In the genomic region with DNA sequence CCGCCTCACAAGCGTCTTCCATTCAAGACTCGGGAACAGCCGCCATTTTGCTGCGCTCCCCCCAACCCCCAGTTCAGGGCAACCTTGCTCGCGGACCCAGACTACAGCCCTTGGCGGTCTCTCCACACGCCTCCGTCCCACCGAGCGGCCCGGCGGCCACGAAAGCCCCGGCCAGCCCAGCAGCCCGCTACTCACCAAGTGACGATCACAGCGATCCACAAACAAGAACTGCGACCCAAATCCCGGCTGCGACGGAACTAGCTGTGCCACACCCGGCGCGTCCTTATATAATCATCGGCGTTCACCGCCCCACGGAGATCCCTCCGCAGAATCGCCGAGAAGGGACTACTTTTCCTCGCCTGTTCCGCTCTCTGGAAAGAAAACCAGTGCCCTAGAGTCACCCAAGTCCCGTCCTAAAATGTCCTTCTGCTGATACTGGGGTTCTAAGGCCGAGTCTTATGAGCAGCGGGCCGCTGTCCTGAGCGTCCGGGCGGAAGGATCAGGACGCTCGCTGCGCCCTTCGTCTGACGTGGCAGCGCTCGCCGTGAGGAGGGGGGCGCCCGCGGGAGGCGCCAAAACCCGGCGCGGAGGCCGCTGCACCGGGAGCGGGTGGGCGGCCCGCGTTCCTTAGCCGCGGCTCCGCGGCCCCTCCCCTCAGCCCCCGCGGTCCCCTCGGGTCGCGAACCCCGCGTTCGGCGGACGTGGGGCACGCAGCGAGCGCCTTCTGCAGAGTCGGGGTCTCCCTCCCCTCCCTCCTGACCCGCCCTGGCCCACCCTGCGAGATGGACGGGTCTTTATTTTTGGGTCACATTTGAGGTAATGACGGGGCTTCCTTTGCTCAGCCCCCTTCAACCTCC, we compare ENCODE assay signal across 1 cellular context.
TF ChIP-seq lines count a peak whose summit lies in the region.

A gene (minus strand): TSS at position 259 of the 857 bp plus-strand sequence. CDS start 879 bp downstream, outside the sequence.

TF ChIP-seq in K562, 482 proteins besides CTCF, POLR2A, EP300 and RAD21 (continued from another document and continues in another):
- TF ChIP-seq, protein P1, sequence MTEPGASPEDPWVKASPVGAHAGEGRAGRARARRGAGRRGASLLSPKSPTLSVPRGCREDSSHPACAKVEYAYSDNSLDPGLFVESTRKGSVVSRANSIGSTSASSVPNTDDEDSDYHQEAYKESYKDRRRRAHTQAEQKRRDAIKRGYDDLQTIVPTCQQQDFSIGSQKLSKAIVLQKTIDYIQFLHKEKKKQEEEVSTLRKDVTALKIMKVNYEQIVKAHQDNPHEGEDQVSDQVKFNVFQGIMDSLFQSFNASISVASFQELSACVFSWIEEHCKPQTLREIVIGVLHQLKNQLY (CRISPR knock-in tag; conservative IDR thresholded peaks at IDR 0.05) = 0 out of 4 replicates have a peak, but pooled peaks of 1 of the 2 experiments have one; percentile 31
- TF ChIP-seq NR4A1 (CRISPR knock-in tag; IDR thresholded peaks at IDR 0.05) (no peak), NR4A1 (tag; IDR thresholded peaks at IDR 0.05) (peak; percentile 39; the same call in 1 of the 2 replicates), ARID1B (IDR thresholded peaks at IDR 0.05) (peak; percentile 78), TCF7 (IDR thresholded peaks at IDR 0.05; ENCODE audit: borderline replicate concordance) (0 out of 2 replicates have a peak, but pooled peaks have one; percentile 1), KDM4B (IDR thresholded peaks at IDR 0.05; ENCODE audit: borderline replicate concordance in 2 of 2, low read depth in 1 of 2) (peak in 1 of 2 experiments; percentile 85; a peak in 1 of 4 replicates), CREM (IDR thresholded peaks at IDR 0.05; ENCODE audit: low read depth) (peak; percentile 96), KAT8 (IDR thresholded peaks at IDR 0.05; ENCODE audit: low read depth) (no peak), FOXJ2 (tag; IDR thresholded peaks at IDR 0.05) (peak; percentile 39; the same call in 1 of the 2 replicates), MAFK (IDR thresholded peaks at IDR 0.05; ENCODE audit: low read length) (no peak), POU5F1 (IDR thresholded peaks at IDR 0.05; ENCODE audit: borderline replicate concordance, low read depth, low read length, partially characterized antibody) (no peak), NR2C2 (CRISPR knock-in tag; IDR thresholded peaks at IDR 0.05) (no peak; the same call in 1 of the 2 replicates), NR2C2 (tag; IDR thresholded peaks at IDR 0.05) (peak; percentile 85), RHOXF2B (CRISPR knock-in tag; conservative IDR thresholded peaks at IDR 0.05) (0 out of 2 replicates have a peak, but pooled peaks have one; percentile 79), CCAR2 (IDR thresholded peaks at IDR 0.05; ENCODE audit: low read depth, low read length) (no peak), PHB2 (IDR thresholded peaks at IDR 0.05; ENCODE audit: low read depth) (peak; percentile 51; the same call in 1 of the 2 replicates), DMBX1 (CRISPR knock-in tag; IDR thresholded peaks at IDR 0.05; ENCODE audit: borderline replicate concordance) (peak; percentile 33; the same call in 1 of the 2 replicates), KLF1 (tag; IDR thresholded peaks at IDR 0.05) (peak; percentile 98), FOS (IDR thresholded peaks at IDR 0.05; ENCODE audit: extremely low read depth, insufficient read length) (no peak), ZNF551 (CRISPR knock-in tag; IDR thresholded peaks at IDR 0.05) (no peak), ZNF239 (CRISPR knock-in tag; IDR thresholded peaks at IDR 0.05) (no peak; the same call in 1 of the 2 replicates), HDAC3 (IDR thresholded peaks at IDR 0.05; ENCODE audit: borderline replicate concordance, partially characterized antibody) (no peak), ZNF696 (CRISPR knock-in tag; conservative IDR thresholded peaks at IDR 0.05) (no peak), HMG20B (CRISPR knock-in tag; IDR thresholded peaks at IDR 0.05) (no peak), NFE2 (IDR thresholded peaks at IDR 0.05; ENCODE audit: low read depth) (no peak; the same call in 1 of the 2 replicates), FOXP1 (CRISPR knock-in tag; IDR thresholded peaks at IDR 0.05) (peak; percentile 77; the same call in 1 of the 2 replicates), HLTF (IDR thresholded peaks at IDR 0.05) (peak; percentile 99), MEIS2 (IDR thresholded peaks at IDR 0.05; ENCODE audit: partially characterized antibody) (peak; percentile 56), ELF4 (CRISPR knock-in tag; IDR thresholded peaks at IDR 0.05) (0 out of 2 replicates have a peak, but pooled peaks have one; percentile 28), ZNF589 (CRISPR knock-in tag; IDR thresholded peaks at IDR 0.05; ENCODE audit: low read depth) (peak; percentile 95), RBM25 (IDR thresholded peaks at IDR 0.05; ENCODE audit: low read depth, low read length, severe bottlenecking) (peak; percentile 78), CXXC5 (CRISPR knock-in tag; IDR thresholded peaks at IDR 0.05) (peak; percentile 100), TOE1 (IDR thresholded peaks at IDR 0.05; ENCODE audit: borderline replicate concordance) (peak; percentile 98), TOE1 (CRISPR knock-in tag; IDR thresholded peaks at IDR 0.05; ENCODE audit: borderline replicate concordance, low read depth) (no peak), YBX1 (IDR thresholded peaks at IDR 0.05) (no peak), CREB1 (IDR thresholded peaks at IDR 0.05) (peak; percentile 94), CREB1 (CRISPR knock-in tag; IDR thresholded peaks at IDR 0.05) (peak; percentile 97), TBP (optimal IDR thresholded peaks at IDR 0.05; ENCODE audit: low read depth, low read length) (no peak), ZNF778 (CRISPR knock-in tag; IDR thresholded peaks at IDR 0.05) (no peak)
- TF ChIP-seq, protein P2, sequence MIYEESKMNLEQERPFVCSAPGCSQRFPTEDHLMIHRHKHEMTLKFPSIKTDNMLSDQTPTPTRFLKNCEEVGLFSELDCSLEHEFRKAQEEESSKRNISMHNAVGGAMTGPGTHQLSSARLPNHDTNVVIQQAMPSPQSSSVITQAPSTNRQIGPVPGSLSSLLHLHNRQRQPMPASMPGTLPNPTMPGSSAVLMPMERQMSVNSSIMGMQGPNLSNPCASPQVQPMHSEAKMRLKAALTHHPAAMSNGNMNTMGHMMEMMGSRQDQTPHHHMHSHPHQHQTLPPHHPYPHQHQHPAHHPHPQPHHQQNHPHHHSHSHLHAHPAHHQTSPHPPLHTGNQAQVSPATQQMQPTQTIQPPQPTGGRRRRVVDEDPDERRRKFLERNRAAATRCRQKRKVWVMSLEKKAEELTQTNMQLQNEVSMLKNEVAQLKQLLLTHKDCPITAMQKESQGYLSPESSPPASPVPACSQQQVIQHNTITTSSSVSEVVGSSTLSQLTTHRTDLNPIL (CRISPR knock-in tag; IDR thresholded peaks at IDR 0.05) = no peak
- TF ChIP-seq, protein P3, sequence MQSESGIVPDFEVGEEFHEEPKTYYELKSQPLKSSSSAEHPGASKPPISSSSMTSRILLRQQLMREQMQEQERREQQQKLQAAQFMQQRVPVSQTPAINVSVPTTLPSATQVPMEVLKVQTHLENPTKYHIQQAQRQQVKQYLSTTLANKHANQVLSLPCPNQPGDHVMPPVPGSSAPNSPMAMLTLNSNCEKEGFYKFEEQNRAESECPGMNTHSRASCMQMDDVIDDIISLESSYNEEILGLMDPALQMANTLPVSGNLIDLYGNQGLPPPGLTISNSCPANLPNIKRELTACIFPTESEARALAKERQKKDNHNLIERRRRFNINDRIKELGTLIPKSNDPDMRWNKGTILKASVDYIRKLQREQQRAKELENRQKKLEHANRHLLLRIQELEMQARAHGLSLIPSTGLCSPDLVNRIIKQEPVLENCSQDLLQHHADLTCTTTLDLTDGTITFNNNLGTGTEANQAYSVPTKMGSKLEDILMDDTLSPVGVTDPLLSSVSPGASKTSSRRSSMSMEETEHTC (IDR thresholded peaks at IDR 0.05) = no peak
- TF ChIP-seq, protein P4, sequence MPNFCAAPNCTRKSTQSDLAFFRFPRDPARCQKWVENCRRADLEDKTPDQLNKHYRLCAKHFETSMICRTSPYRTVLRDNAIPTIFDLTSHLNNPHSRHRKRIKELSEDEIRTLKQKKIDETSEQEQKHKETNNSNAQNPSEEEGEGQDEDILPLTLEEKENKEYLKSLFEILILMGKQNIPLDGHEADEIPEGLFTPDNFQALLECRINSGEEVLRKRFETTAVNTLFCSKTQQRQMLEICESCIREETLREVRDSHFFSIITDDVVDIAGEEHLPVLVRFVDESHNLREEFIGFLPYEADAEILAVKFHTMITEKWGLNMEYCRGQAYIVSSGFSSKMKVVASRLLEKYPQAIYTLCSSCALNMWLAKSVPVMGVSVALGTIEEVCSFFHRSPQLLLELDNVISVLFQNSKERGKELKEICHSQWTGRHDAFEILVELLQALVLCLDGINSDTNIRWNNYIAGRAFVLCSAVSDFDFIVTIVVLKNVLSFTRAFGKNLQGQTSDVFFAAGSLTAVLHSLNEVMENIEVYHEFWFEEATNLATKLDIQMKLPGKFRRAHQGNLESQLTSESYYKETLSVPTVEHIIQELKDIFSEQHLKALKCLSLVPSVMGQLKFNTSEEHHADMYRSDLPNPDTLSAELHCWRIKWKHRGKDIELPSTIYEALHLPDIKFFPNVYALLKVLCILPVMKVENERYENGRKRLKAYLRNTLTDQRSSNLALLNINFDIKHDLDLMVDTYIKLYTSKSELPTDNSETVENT (CRISPR knock-in tag; IDR thresholded peaks at IDR 0.05) = peak; percentile 90
- TF ChIP-seq, protein P5, sequence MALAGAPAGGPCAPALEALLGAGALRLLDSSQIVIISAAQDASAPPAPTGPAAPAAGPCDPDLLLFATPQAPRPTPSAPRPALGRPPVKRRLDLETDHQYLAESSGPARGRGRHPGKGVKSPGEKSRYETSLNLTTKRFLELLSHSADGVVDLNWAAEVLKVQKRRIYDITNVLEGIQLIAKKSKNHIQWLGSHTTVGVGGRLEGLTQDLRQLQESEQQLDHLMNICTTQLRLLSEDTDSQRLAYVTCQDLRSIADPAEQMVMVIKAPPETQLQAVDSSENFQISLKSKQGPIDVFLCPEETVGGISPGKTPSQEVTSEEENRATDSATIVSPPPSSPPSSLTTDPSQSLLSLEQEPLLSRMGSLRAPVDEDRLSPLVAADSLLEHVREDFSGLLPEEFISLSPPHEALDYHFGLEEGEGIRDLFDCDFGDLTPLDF (CRISPR knock-in tag; IDR thresholded peaks at IDR 0.05) = peak; percentile 89
- TF ChIP-seq, protein P6, sequence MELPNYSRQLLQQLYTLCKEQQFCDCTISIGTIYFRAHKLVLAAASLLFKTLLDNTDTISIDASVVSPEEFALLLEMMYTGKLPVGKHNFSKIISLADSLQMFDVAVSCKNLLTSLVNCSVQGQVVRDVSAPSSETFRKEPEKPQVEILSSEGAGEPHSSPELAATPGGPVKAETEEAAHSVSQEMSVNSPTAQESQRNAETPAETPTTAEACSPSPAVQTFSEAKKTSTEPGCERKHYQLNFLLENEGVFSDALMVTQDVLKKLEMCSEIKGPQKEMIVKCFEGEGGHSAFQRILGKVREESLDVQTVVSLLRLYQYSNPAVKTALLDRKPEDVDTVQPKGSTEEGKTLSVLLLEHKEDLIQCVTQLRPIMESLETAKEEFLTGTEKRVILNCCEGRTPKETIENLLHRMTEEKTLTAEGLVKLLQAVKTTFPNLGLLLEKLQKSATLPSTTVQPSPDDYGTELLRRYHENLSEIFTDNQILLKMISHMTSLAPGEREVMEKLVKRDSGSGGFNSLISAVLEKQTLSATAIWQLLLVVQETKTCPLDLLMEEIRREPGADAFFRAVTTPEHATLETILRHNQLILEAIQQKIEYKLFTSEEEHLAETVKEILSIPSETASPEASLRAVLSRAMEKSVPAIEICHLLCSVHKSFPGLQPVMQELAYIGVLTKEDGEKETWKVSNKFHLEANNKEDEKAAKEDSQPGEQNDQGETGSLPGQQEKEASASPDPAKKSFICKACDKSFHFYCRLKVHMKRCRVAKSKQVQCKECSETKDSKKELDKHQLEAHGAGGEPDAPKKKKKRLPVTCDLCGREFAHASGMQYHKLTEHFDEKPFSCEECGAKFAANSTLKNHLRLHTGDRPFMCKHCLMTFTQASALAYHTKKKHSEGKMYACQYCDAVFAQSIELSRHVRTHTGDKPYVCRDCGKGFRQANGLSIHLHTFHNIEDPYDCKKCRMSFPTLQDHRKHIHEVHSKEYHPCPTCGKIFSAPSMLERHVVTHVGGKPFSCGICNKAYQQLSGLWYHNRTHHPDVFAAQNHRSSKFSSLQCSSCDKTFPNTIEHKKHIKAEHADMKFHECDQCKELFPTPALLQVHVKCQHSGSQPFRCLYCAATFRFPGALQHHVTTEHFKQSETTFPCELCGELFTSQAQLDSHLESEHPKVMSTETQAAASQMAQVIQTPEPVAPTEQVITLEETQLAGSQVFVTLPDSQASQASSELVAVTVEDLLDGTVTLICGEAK (IDR thresholded peaks at IDR 0.05) = peak; percentile 85
- TF ChIP-seq, protein P6 (CRISPR knock-in tag; IDR thresholded peaks at IDR 0.05) = peak; percentile 10; the same call in 1 of the 2 replicates
